Comparison of ENCODE assay signal across 35 cellular contexts in genomic region chr10:128326851-128327250, GRCh38.
"Had no signal": no experiment of that assay in that cellular context is flagged by ENCODE, and none has a peak within 500 bp of the region (broad histone marks: within the 10 kb centered on the region; RNA-seq: fewer than 3 reads in every experiment).

No MANE protein-coding gene starts in this region.

- H3K36me3 ChIP-seq: MG63 had no signal

- H3K9me3 ChIP-seq: MG63 had no signal

- H3K4me2 ChIP-seq: KMS-11 had no signal

- H3K27me3 ChIP-seq: MG63 had no signal

- H3K4me3 ChIP-seq: MG63 had no signal

- DNase-seq: Karpas-422, Kasumi-1, KG1, MG63, MM.1S, MV-4-11, NCI-H1048, NCI-H1092, NCI-H1092 treated with DMSO at 0.1 percent for 48 hours, NCI-H1105, NCI-H1105 treated with DMSO at 0.1 percent for 48 hours, NCI-H1417, NCI-H1417 treated with DMSO at 0.1 percent for 48 hours, NCI-H1436, NCI-H1436 treated with DMSO at 0.1 percent for 48 hours, NCI-H146, NCI-H1694, NCI-H1694 treated with DMSO at 0.1 percent for 48 hours, NCI-H187, NCI-H187 treated with DMSO at 0.1 percent for 48 hours, NCI-H1930, NCI-H2029, NCI-H2029 treated with DMSO at 0.1 percent for 48 hours, NCI-H2081, NCI-H2081 treated with DMSO at 0.1 percent for 48 hours, NCI-H2107, NCI-H2171, NCI-H2171 treated with DMSO at 0.1 percent for 48 hours, NCI-H2227 treated with DMSO at 0.1 percent for 48 hours, NCI-H226, NCI-H345, NCI-H446, NCI-H446 treated with DMSO at 0.1 percent for 48 hours, NCI-H510A had no signal

- H3K27ac ChIP-seq: KMS-11 had no signal

- H3K9ac ChIP-seq: KMS-11 had no signal
